Comparison of ENCODE assay signal across 18 cellular contexts in the genomic region with DNA sequence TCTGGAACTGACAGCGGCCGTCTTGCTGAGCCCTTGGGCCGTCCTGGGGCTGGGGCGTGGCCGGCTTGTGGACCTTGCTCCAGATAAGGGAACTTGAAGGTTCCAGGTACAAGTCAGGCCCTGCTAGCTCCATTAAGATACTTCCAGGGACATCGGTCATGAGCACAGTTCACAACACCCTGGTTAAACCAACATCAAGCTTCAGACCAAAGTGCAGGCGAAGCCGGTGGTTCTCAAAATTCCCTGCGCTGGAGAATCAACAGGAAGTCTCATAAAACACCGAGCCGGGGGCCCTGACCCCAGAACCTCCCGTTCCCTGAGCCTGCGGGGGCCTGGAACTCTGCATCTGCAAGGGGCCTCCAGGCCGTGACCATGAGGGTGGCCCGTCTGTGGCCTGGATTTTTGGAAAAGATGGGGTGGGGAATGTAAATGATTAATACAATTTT.
DNase-seq lines count a peak whose midpoint lies in the region; ATAC-seq and TF ChIP-seq lines count a peak whose summit lies in the region.
"Had no signal": no experiment of that assay in that cellular context is flagged by ENCODE, and none has a peak within 500 bp of the region (broad histone marks: within the 10 kb centered on the region; RNA-seq: fewer than 3 reads in every experiment).

No MANE protein-coding gene starts in this region.

- intact Hi-C loops in activated T-helper 2 cell treated with anti-CD3 and anti-CD28 coated beads, Interferon-gamma antibody, Interleukin-2, Interleukin-4, amounts not matched to agents 10 μg/mL and 5 μg/mL and 100 μg/mL, durations not matched to agents 14 hours and 24 hours and 36 hours (cut with micrococcal nuclease), result no loop called here
- intact Hi-C loops in sigmoid colon (cut with DNase I), result no loop called here
- intact Hi-C loops in upper lobe of right lung (cut with DNase I), result no loop called here

- H3K27me3 ChIP-seq in sigmoid colon (peaks cover 0 to 5% (median 0%) of the 10 kb centered on the region in 3 donors), upper lobe of right lung (no peaks in the 10 kb centered on the region)

- H3K36me3 ChIP-seq in sigmoid colon (no peaks in the 10 kb centered on the region), upper lobe of right lung (no peaks in the 10 kb centered on the region)

- H3K9me3 ChIP-seq in sigmoid colon (no peaks in the 10 kb centered on the region), upper lobe of right lung (no peaks in the 10 kb centered on the region)

- 22 to 60% methylated on average over 15 of the region's 15 CpGs for WGBS in sigmoid colon, 2 donors

- no peak overlapping the region for H3K4me3 ChIP-seq in sigmoid colon
- no peak overlapping the region for H3K4me3 ChIP-seq in upper lobe of right lung

- no peaks in the 10 kb centered on the region for H3K36me3 Mint-ChIP-seq in activated T-helper 2 cell treated with anti-CD3 and anti-CD28 coated beads, Interferon-gamma antibody, Interleukin-2, Interleukin-4, amounts not matched to agents 10 μg/mL and 5 μg/mL and 100 μg/mL, durations not matched to agents 14 hours and 24 hours and 36 hours (ENCODE audit: low read depth)
- no peaks in the 10 kb centered on the region for H3K36me3 Mint-ChIP-seq in stimulated activated effector memory CD8-positive, alpha-beta T cell treated with anti-CD3 and anti-CD28 coated beads, Interleukin-12 subunit alpha, Interleukin-12 subunit beta, amount 100 ng/mL, for 72 hours
- H3K36me3 Mint-ChIP-seq: CD4-positive, CD25-positive, alpha-beta regulatory T cell had no signal

- TF ChIP-seq EP300 in sigmoid colon (IDR thresholded peaks at IDR 0.05), result no peak

- H3K27ac ChIP-seq in sigmoid colon (no peak overlapping the region), upper lobe of right lung (no peak overlapping the region)

- no peak for ATAC-seq in upper lobe of right lung
- ATAC-seq in stimulated activated effector memory CD8-positive, alpha-beta T cell treated with anti-CD3 and anti-CD28 coated beads, Interleukin-12 subunit alpha, Interleukin-12 subunit beta, amount 100 ng/mL, for 72 hours, result no peak

- H3K4me3 Mint-ChIP-seq in activated T-helper 2 cell treated with anti-CD3 and anti-CD28 coated beads, Interferon-gamma antibody, Interleukin-2, Interleukin-4, amounts not matched to agents 10 μg/mL and 5 μg/mL and 100 μg/mL, durations not matched to agents 14 hours and 24 hours and 36 hours (ENCODE audit: low read depth), result no peak overlapping the region
- H3K4me3 Mint-ChIP-seq in stimulated activated effector memory CD8-positive, alpha-beta T cell treated with anti-CD3 and anti-CD28 coated beads, Interleukin-12 subunit alpha, Interleukin-12 subunit beta, amount 100 ng/mL, for 72 hours, result no peak overlapping the region
- H3K4me3 Mint-ChIP-seq: CD4-positive, CD25-positive, alpha-beta regulatory T cell had no signal

- H3K4me1 ChIP-seq in sigmoid colon (no peaks in the 10 kb centered on the region), upper lobe of right lung (no peaks in the 10 kb centered on the region)

- TF ChIP-seq POLR2A in sigmoid colon (IDR thresholded peaks at IDR 0.05), result no peak

- H3K4me1 Mint-ChIP-seq in activated T-helper 2 cell treated with anti-CD3 and anti-CD28 coated beads, Interferon-gamma antibody, Interleukin-2, Interleukin-4, amounts not matched to agents 10 μg/mL and 5 μg/mL and 100 μg/mL, durations not matched to agents 14 hours and 24 hours and 36 hours (ENCODE audit: low read depth), result no peaks in the 10 kb centered on the region
- H3K4me1 Mint-ChIP-seq in stimulated activated effector memory CD8-positive, alpha-beta T cell treated with anti-CD3 and anti-CD28 coated beads, Interleukin-12 subunit alpha, Interleukin-12 subunit beta, amount 100 ng/mL, for 72 hours, result no peaks in the 10 kb centered on the region
- H3K4me1 Mint-ChIP-seq: CD4-positive, CD25-positive, alpha-beta regulatory T cell had no signal

- no peak for TF ChIP-seq CTCF in sigmoid colon (IDR thresholded peaks at IDR 0.05)
- no peak for TF ChIP-seq CTCF in upper lobe of right lung (IDR thresholded peaks at IDR 0.05)

- H3K27me3 Mint-ChIP-seq in activated T-helper 2 cell treated with anti-CD3 and anti-CD28 coated beads, Interferon-gamma antibody, Interleukin-2, Interleukin-4, amounts not matched to agents 10 μg/mL and 5 μg/mL and 100 μg/mL, durations not matched to agents 14 hours and 24 hours and 36 hours (ENCODE audit: low read depth), result no peaks in the 10 kb centered on the region
- H3K27me3 Mint-ChIP-seq: CD4-positive, CD25-positive, alpha-beta regulatory T cell had no signal

- H3K27ac Mint-ChIP-seq in activated T-helper 2 cell treated with anti-CD3 and anti-CD28 coated beads, Interferon-gamma antibody, Interleukin-2, Interleukin-4, amounts not matched to agents 10 μg/mL and 5 μg/mL and 100 μg/mL, durations not matched to agents 14 hours and 24 hours and 36 hours, result no peak overlapping the region
- H3K27ac Mint-ChIP-seq in stimulated activated effector memory CD8-positive, alpha-beta T cell treated with anti-CD3 and anti-CD28 coated beads, Interleukin-12 subunit alpha, Interleukin-12 subunit beta, amount 100 ng/mL, for 72 hours, result no peak overlapping the region
- H3K27ac Mint-ChIP-seq: CD4-positive, CD25-positive, alpha-beta regulatory T cell had no signal

- no peaks in the 10 kb centered on the region for H3K9me3 Mint-ChIP-seq in activated T-helper 2 cell treated with anti-CD3 and anti-CD28 coated beads, Interferon-gamma antibody, Interleukin-2, Interleukin-4, amounts not matched to agents 10 μg/mL and 5 μg/mL and 100 μg/mL, durations not matched to agents 14 hours and 24 hours and 36 hours
- no peaks in the 10 kb centered on the region for H3K9me3 Mint-ChIP-seq in stimulated activated effector memory CD8-positive, alpha-beta T cell treated with anti-CD3 and anti-CD28 coated beads, Interleukin-12 subunit alpha, Interleukin-12 subunit beta, amount 100 ng/mL, for 72 hours
- H3K9me3 Mint-ChIP-seq: CD4-positive, CD25-positive, alpha-beta regulatory T cell had no signal

- DNase-seq in activated effector memory CD4-positive, alpha-beta T cell treated with anti-CD3 and anti-CD28 coated beads, Interleukin-2, amount 50 U/mL, for 16 hours, result peak; percentile 25
- DNase-seq in activated effector memory CD4-positive, alpha-beta T cell treated with Interleukin-2 at 50 U/mL for 16 hours, result no peak
- DNase-seq in activated T-helper 2 cell treated with anti-CD3 and anti-CD28 coated beads, Interferon-gamma antibody, Interleukin-2, Interleukin-4, amounts not matched to agents 10 μg/mL and 5 μg/mL and 100 μg/mL, durations not matched to agents 14 hours and 24 hours and 36 hours (ENCODE audit: low spot score), result peak; percentile 1
- DNase-seq in islet precursor cell, result peak; percentile 31
- DNase-seq in sigmoid colon, result peak; percentile 43
- DNase-seq in upper lobe of right lung, result no peak
- no peak for DNase-seq in retina
- DNase-seq in stimulated activated effector memory CD8-positive, alpha-beta T cell treated with anti-CD3 and anti-CD28 coated beads, Interleukin-12 subunit alpha, Interleukin-12 subunit beta, amount 100 ng/mL, for 72 hours (ENCODE audit: low spot score in 2 of 2), result no peak
- DNase-seq: CD4-positive, CD25-positive, alpha-beta regulatory T cell; Karpas-422; NCI-H1092; NCI-H1417 treated with DMSO at 0.1 percent for 48 hours; NCI-H1694 treated with DMSO at 0.1 percent for 48 hours; NCI-H2081; NCI-H2227 treated with DMSO at 0.1 percent for 48 hours; NCI-H510A; Right ventricle myocardium superior; RPMI8226 had no signal

Comparison
In these comparisons a context has a peak if more than half of its experiments do, and no peak if none do; other contexts are left out.
1. DNase-seq: peak in activated effector memory CD4-positive, alpha-beta T cell treated with anti-CD3 and anti-CD28 coated beads, Interleukin-2, amount 50 U/mL, for 16 hours (single experiment), activated T-helper 2 cell treated with anti-CD3 and anti-CD28 coated beads, Interferon-gamma antibody, Interleukin-2, Interleukin-4, amounts not matched to agents 10 μg/mL and 5 μg/mL and 100 μg/mL, durations not matched to agents 14 hours and 24 hours and 36 hours (single experiment), islet precursor cell (single experiment) and sigmoid colon (single experiment); none in activated effector memory CD4-positive, alpha-beta T cell treated with Interleukin-2 at 50 U/mL for 16 hours (single experiment), upper lobe of right lung (single experiment), retina (single experiment) and stimulated activated effector memory CD8-positive, alpha-beta T cell treated with anti-CD3 and anti-CD28 coated beads, Interleukin-12 subunit alpha, Interleukin-12 subunit beta, amount 100 ng/mL, for 72 hours (0 of 2).